9 cellular contexts compared by ENCODE assay signal in the genomic region with DNA sequence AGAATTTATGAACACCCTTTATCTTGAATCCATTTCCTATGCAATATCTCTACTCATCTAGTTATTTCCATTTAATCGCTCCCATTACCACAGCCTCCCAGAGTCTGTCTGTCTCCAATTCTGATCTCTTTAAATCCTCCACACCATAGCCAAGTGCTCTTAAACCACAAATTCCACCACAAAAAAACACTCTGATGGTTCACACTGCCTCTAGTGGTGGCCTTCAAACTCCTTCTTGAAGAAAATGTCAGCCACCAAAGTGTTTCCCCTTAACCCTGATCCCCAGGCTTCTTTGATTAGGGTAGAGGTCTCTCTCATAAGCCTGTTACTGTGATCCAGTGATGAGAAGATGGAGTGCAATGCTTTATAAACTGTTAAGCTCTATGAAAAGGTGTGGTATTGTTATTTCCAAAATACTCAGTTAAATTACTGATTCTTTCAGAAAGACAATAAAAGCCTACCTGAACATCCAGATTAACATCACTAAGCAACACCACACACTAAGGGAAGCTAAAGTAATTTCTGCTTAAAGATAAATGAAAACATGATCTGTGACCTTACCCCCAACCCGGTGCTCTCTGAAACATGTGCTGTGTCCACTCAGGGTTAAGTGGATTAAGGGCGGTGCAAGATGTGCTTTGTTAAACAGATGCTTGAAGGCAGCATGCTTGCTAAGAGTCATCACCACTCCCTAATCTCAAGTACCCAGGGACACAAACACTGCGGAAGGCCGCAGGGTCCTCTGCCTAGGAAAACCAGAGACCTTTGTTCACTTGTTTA. TPM values are rescaled to one million over a fixed set of nuclear protein-coding genes. Genes with fewer than 3 reads are reported as not detected.
A peak's percentile ranks its signal among the peaks of the same experiment; 100 is the strongest.
DNase-seq lines count a peak whose midpoint lies in the region; ATAC-seq, FAIRE-seq and TF ChIP-seq lines count a peak whose summit lies in the region.
"Not testable (repeated sequence)": the region's sequence is repeated elsewhere in the genome, so short reads cannot be mapped to it uniquely, and the experiment has no call there.
"Had no signal": no experiment of that assay in that cellular context is flagged by ENCODE, and none has a peak within 500 bp of the region (broad histone marks: within the 10 kb centered on the region; RNA-seq: fewer than 3 reads in every experiment).

No MANE protein-coding gene starts in this region.

- not testable (repeated sequence) for H4K20me1 ChIP-seq in K562 (replicated peaks; ENCODE audit: control insufficient read depth, insufficient read depth, low read length)

- H3K9me1 ChIP-seq in K562 (ENCODE audit: control insufficient read depth, insufficient read depth, low read length), result not testable (repeated sequence)

- not testable (repeated sequence) for TF ChIP-seq POLR2A in K562 (conservative IDR thresholded peaks at IDR 0.05)

- H3K9me3 ChIP-seq in T-helper 17 cell (ENCODE audit: control insufficient read depth, low read length, poor library complexity, severe bottlenecking); K562 (replicated peaks; ENCODE audit: control insufficient read depth, insufficient read depth, low read depth, low read length): not testable (repeated sequence)

- H3K4me3 ChIP-seq in K562, result not testable (repeated sequence)

- H3K27ac Mint-ChIP-seq in T-helper 17 cell, natural killer cell: not testable (repeated sequence)

- CTCF ChIA-PET in K562 (lab: Yijun Ruan, JAX; ENCODE audit: low intra/inter-chr PET ratio), result not testable (repeated sequence)

- not testable (repeated sequence) for H3K9me3 Mint-ChIP-seq in natural killer cell

- not testable (repeated sequence) for H2AFZ ChIP-seq in K562 (ENCODE audit: low read depth, low read length)

- H3K36me3 ChIP-seq in K562 (ENCODE audit: control insufficient read depth, insufficient read depth, low read length), result peaks cover 65% of the 10 kb centered on the region

- H3K9ac ChIP-seq in K562 (ENCODE audit: insufficient read depth in 1 of 2, low read depth in 2 of 2, low read length in 2 of 2), result not testable (repeated sequence)

- TF ChIP-seq EP300 in K562 (IDR thresholded peaks at IDR 0.05; ENCODE audit: low read length), result not testable (repeated sequence)

- H3K27ac ChIP-seq in K562 (ENCODE audit: extremely low read depth, low read depth, low read length), result not testable (repeated sequence)

- H3K79me2 ChIP-seq in K562 (ENCODE audit: control insufficient read depth, insufficient read depth, low read length), result not testable (repeated sequence)

- BruUV-seq in K562 (replicated peaks; lab: Mats Ljungman, UMichigan), result not testable (repeated sequence)

- not testable (repeated sequence) for H3K27me3 Mint-ChIP-seq in T-helper 17 cell; natural killer cell (ENCODE audit: low read depth in 2 of 2)

- FAIRE-seq in G401.6 (lab: Jason Lieb, UNC) (peak; percentile 15), K562 (lab: Jason Lieb, UNC) (peak; percentile 78)

- POLR2A ChIA-PET in K562 (lab: Yijun Ruan, JAX), result not testable (repeated sequence)

- TF ChIP-seq RAD21 in K562 (CRISPR knock-in tag; conservative IDR thresholded peaks at IDR 0.05 in 1 of 2, IDR thresholded peaks at IDR 0.05 in 1 of 2), result peak in 1 of 2 experiments; percentile 34; a peak in 2 of 4 replicates

- H3K36me3 Mint-ChIP-seq in T-helper 17 cell (ENCODE audit: low read depth); natural killer cell: not testable (repeated sequence)

- DNase-seq in A172 (ENCODE audit: low spot score), result peak; percentile 47
- DNase-seq in NCI-H226, result peak; percentile 5
- DNase-seq in T-helper 17 cell, natural killer cell: not testable (repeated sequence)
- DNase-seq in K562 (ENCODE audit: extremely low read depth in 1 of 4, low spot score in 3 of 4), result peak in 3 of 4 experiments; percentile 28 to 63 (median 40)
- DNase-seq in globus pallidus (ENCODE audit: low spot score), result peak; percentile 41

- 50% methylated on average over 3 of the region's 5 CpGs for WGBS in K562 (ENCODE audit: insufficient coverage, low coverage, missing lambda C conversion rate)

- peaks cover 16% of the 10 kb centered on the region for H3K4me1 Mint-ChIP-seq in T-helper 17 cell
- not testable (repeated sequence) for H3K4me1 Mint-ChIP-seq in natural killer cell

- H3K4me3 Mint-ChIP-seq in T-helper 17 cell, natural killer cell: not testable (repeated sequence)

- not testable (repeated sequence) for H3K27me3 ChIP-seq in K562 (ENCODE audit: control insufficient read depth in 2 of 2, insufficient read depth in 2 of 2, low read length in 2 of 2)

- intact Hi-C loops in K562 (cut with micrococcal nuclease), result loop anchor here (1.0 kb wide), 1 partner anchor 91 kb away; no protein-coding TSS in a partner anchor
- intact Hi-C loops in natural killer cell (cut with micrococcal nuclease), result not testable (repeated sequence)

- H3K4me2 ChIP-seq in K562 (ENCODE audit: insufficient read depth, low read length), result not testable (repeated sequence)

- in situ Hi-C loops in K562 (cut with MboI), result not testable (repeated sequence)

- ATAC-seq in HG03066 (IDR thresholded peaks at IDR 0.05; ENCODE audit: low read depth, unreplicated experiment) (peak; percentile 59), T-helper 17 cell (peak; percentile 63), K562 (peak; percentile 95), natural killer cell (peak; percentile 60 to 70 (median 64))

- peak; percentile 55 to 73 (median 61) for TF ChIP-seq CTCF in K562 (IDR thresholded peaks at IDR 0.05 in 2 of 3, conservative IDR thresholded peaks at IDR 0.05 in 1 of 3; ENCODE audit: insufficient read depth in 2 of 3, low read depth in 1 of 3, low read length in 3 of 3)
- peak; percentile 32 for TF ChIP-seq CTCF in natural killer cell (IDR thresholded peaks at IDR 0.05)

- not testable (repeated sequence) for H3K4me1 ChIP-seq in K562 (replicated peaks in 1 of 2; ENCODE audit: control insufficient read depth in 2 of 2, insufficient read depth in 2 of 2, low read length in 2 of 2)

TF ChIP-seq in K562, 482 proteins besides CTCF, POLR2A, EP300 and RAD21:
- peak in 1 of 3 experiments; percentile 49 for TF ChIP-seq YY1 (IDR thresholded peaks at IDR 0.05; ENCODE audit: borderline replicate concordance in 1 of 3, control insufficient read depth in 1 of 3, extremely low read depth in 1 of 3, insufficient read depth in 3 of 3, insufficient read length in 1 of 3, insufficient replicate concordance in 2 of 3, low read depth in 1 of 3, low read length in 2 of 3)
- TF ChIP-seq KLF16 (IDR thresholded peaks at IDR 0.05), result 0 out of 2 replicates have a peak, but pooled peaks have one; percentile 20
- TF ChIP-seq CBFA2T2 (conservative IDR thresholded peaks at IDR 0.05), result peak; percentile 45
- peak; percentile 75 for TF ChIP-seq CBFA2T3 (IDR thresholded peaks at IDR 0.05)

RNA-seq across cellular contexts. Expression of gene CLDN20, which starts 4.5 kb away (rescaled TPM):
- total RNA-seq in A172 (2014; rRNA removed; shearing (Covaris generic)), result not detected in 2 replicates
- total RNA-seq in T-helper 17 cell, result not detected
- total RNA-seq in K562 (2011; cell fraction: chromatin; rRNA removed; ENCODE audit: low replicate concordance), result not detected in 2 replicates
- total RNA-seq in K562 (2011; cell fraction: nucleolus; rRNA removed), result not detected in 2 replicates
- total RNA-seq in K562 (2011; cell fraction: nucleoplasm; rRNA removed), result not detected in 2 replicates
- total RNA-seq in K562 (2014; rRNA removed), result not detected in 2 replicates
- not detected in 2 replicates for total RNA-seq in K562 (2014; rRNA removed; fragmentation: Illumina TruSeq; extraction: Trizol)
- not detected in 2 replicates for total RNA-seq in K562 (2015; rRNA removed; fragmentation: Illumina TruSeq; extraction: Trizol)
- total RNA-seq in K562 (2021), result not detected in 2 replicates
- polyA plus RNA-seq in K562 (2011; rRNA removed), result not detected in 2 replicates
- polyA plus RNA-seq in K562 (2011; cell fraction: cytosol; rRNA removed), result not detected in 2 replicates
- not detected in 2 replicates for polyA plus RNA-seq in K562 (2011; cell fraction: nucleus; rRNA removed)
- 0.18 and 0.26 TPM in 2 replicates for polyA plus RNA-seq in K562 (2012)
- not detected in 2 replicates for polyA plus RNA-seq in K562 (2014; fragmentation: Illumina TruSeq; extraction: Trizol)
- not detected for polyA plus RNA-seq in K562 (2014; fragmentation: Nextera tagmentation; extraction: Ambion mirVana)
- not detected in 2 replicates for polyA plus RNA-seq in K562 (2014; rRNA removed)
- not detected in 2 replicates for polyA minus RNA-seq in K562 (2011; rRNA and poly(A)+ RNA removed)
- not detected in 2 replicates for polyA minus RNA-seq in K562 (2011; cell fraction: cytosol; rRNA and poly(A)+ RNA removed)
- not detected in 2 replicates for polyA minus RNA-seq in K562 (2011; cell fraction: nucleus; rRNA and poly(A)+ RNA removed)
- total RNA-seq in natural killer cell, result not detected
- total RNA-seq: testis had no signal

RNA-seq across cellular contexts. Expression of gene TFB1M, which starts 46.0 kb away (rescaled TPM):
- total RNA-seq in A172 (2014; rRNA removed; shearing (Covaris generic)), result 17.9 and 23.0 TPM in 2 replicates
- total RNA-seq in T-helper 17 cell (10 to 100 TPM; 13.7 to 16.6 TPM), K562 (2014; rRNA removed) (34.5 and 34.6 TPM in 2 replicates), K562 (2014; rRNA removed; fragmentation: Illumina TruSeq; extraction: Trizol) (48.8 and 52.4 TPM in 2 replicates), K562 (2015; rRNA removed; fragmentation: Illumina TruSeq; extraction: Trizol) (36.8 and 42.8 TPM in 2 replicates), K562 (2021) (35.6 and 50.7 TPM in 2 replicates), natural killer cell (10 to 100 TPM; 14.1 to 20.1 (median 17.1) TPM)
- total RNA-seq in K562 (2011; cell fraction: chromatin; rRNA removed; ENCODE audit: low replicate concordance), result 78.0 and 128 TPM in 2 replicates
- 43.4 and 57.8 TPM in 2 replicates for total RNA-seq in K562 (2011; cell fraction: nucleolus; rRNA removed)
- total RNA-seq in K562 (2011; cell fraction: nucleoplasm; rRNA removed), result 59.3 and 74.2 TPM in 2 replicates
- polyA plus RNA-seq in K562 (2011; rRNA removed) (32.8 and 40.4 TPM in 2 replicates), K562 (2014; fragmentation: Illumina TruSeq; extraction: Trizol) (34.6 and 39.7 TPM in 2 replicates), K562 (2014; fragmentation: Nextera tagmentation; extraction: Ambion mirVana) (100 to 1,000 TPM; 129 to 145 TPM), K562 (2014; rRNA removed) (36.6 and 37.6 TPM in 2 replicates)
- polyA plus RNA-seq in K562 (2011; cell fraction: cytosol; rRNA removed), result 18.9 and 23.9 TPM in 2 replicates
- 50.5 and 51.9 TPM in 2 replicates for polyA plus RNA-seq in K562 (2011; cell fraction: nucleus; rRNA removed)
- 19.3 and 23.7 TPM in 2 replicates for polyA plus RNA-seq in K562 (2012)
- polyA minus RNA-seq in K562 (2011; rRNA and poly(A)+ RNA removed), result 55.1 and 57.5 TPM in 2 replicates
- polyA minus RNA-seq in K562 (2011; cell fraction: cytosol; rRNA and poly(A)+ RNA removed), result 17.5 and 20.9 TPM in 2 replicates
- polyA minus RNA-seq in K562 (2011; cell fraction: nucleus; rRNA and poly(A)+ RNA removed), result 80.4 and 104 TPM in 2 replicates
